29 cellular contexts compared by ENCODE assay signal in genomic region chr20:37240337-37241055, GRCh38. TPM values are rescaled to one million over a fixed set of nuclear protein-coding genes. Genes with fewer than 3 reads are reported as not detected.
DNase-seq lines count a peak whose midpoint lies in the region; ATAC-seq and TF ChIP-seq lines count a peak whose summit lies in the region.
"Had no signal": no experiment of that assay in that cellular context is flagged by ENCODE, and none has a peak within 500 bp of the region (broad histone marks: within the 10 kb centered on the region; RNA-seq: fewer than 3 reads in every experiment).

No MANE protein-coding gene starts in this region.

- H3K27me3 Mint-ChIP-seq in chondrocyte (ENCODE audit: low read depth) (no peaks in the 10 kb centered on the region), neural crest cell (ENCODE audit: low read depth) (no peaks in the 10 kb centered on the region)
- H3K27me3 Mint-ChIP-seq: activated CD8-positive, alpha-beta T cell treated with anti-CD3 and anti-CD28 coated beads for 36 hours; CD4-positive, CD25-positive, alpha-beta regulatory T cell; stimulated activated naive CD8-positive, alpha-beta T cell treated with anti-CD3 and anti-CD28 coated beads, Interleukin-15, amount 100 ng/mL, for 72 hours had no signal

- H3K27ac ChIP-seq in GM23248 = no peak overlapping the region
- H3K27ac ChIP-seq: heart left ventricle, HL-60, lower lobe of right lung, SJSA1, vagina had no signal

- in situ Hi-C loops in GM23248 (cut with MboI) = no loop called here

- H3K4me3 Mint-ChIP-seq in chondrocyte (ENCODE audit: unreplicated experiment) (no peak overlapping the region), neural crest cell (no peak overlapping the region)
- H3K4me3 Mint-ChIP-seq: activated CD8-positive, alpha-beta T cell treated with anti-CD3 and anti-CD28 coated beads for 36 hours; CD4-positive, CD25-positive, alpha-beta regulatory T cell; GM23338; stimulated activated naive CD8-positive, alpha-beta T cell treated with anti-CD3 and anti-CD28 coated beads, Interleukin-15, amount 100 ng/mL, for 72 hours had no signal

- peaks cover 52% of the 10 kb centered on the region for H3K36me3 ChIP-seq in GM23248 (ENCODE audit: low read depth)

- no peaks in the 10 kb centered on the region for H3K4me1 ChIP-seq in GM23248 (ENCODE audit: insufficient read depth)
- H3K4me1 ChIP-seq: lower lobe of right lung, SJSA1 had no signal

- ATAC-seq in GM21381 (IDR thresholded peaks at IDR 0.05; ENCODE audit: unreplicated experiment) (no peak), left colon (no peak)
- ATAC-seq: activated CD8-positive, alpha-beta T cell treated with anti-CD3 and anti-CD28 coated beads for 36 hours; GM23338; heart left ventricle; lower lobe of right lung; stimulated activated naive CD8-positive, alpha-beta T cell treated with anti-CD3 and anti-CD28 coated beads, Interleukin-15, amount 100 ng/mL, for 72 hours had no signal

- no peak overlapping the region for H3K4me3 ChIP-seq in GM23248
- H3K4me3 ChIP-seq: GM23338, heart left ventricle, lower lobe of right lung, SJSA1, vagina had no signal

- no peak overlapping the region for H3K4me2 ChIP-seq in GM23248 (ENCODE audit: unreplicated experiment)
- H3K4me2 ChIP-seq: GM23338 had no signal

- no peaks in the 10 kb centered on the region for H3K79me2 ChIP-seq in GM23248 (ENCODE audit: insufficient read depth)

- no peaks in the 10 kb centered on the region for H3K9me3 ChIP-seq in GM23248 (ENCODE audit: low read depth)
- H3K9me3 ChIP-seq: heart left ventricle, lower lobe of right lung, SJSA1, vagina had no signal

- no peaks in the 10 kb centered on the region for H4K20me1 ChIP-seq in GM23248 (ENCODE audit: insufficient read depth)

- H3K27me3 ChIP-seq in GM23248 (replicated peaks; ENCODE audit: insufficient read depth) = no peaks in the 10 kb centered on the region
- H3K27me3 ChIP-seq: heart left ventricle, SJSA1, vagina had no signal

- no peaks in the 10 kb centered on the region for H3K9me2 ChIP-seq in GM23248 (ENCODE audit: insufficient read depth)

- H3K27ac Mint-ChIP-seq in chondrocyte (ENCODE audit: unreplicated experiment) = no peak overlapping the region
- H3K27ac Mint-ChIP-seq in neural crest cell (ENCODE audit: unreplicated experiment) = peak overlapping the region; percentile 60
- H3K27ac Mint-ChIP-seq: activated CD8-positive, alpha-beta T cell treated with anti-CD3 and anti-CD28 coated beads for 36 hours; CD4-positive, CD25-positive, alpha-beta regulatory T cell; GM23338 had no signal

- no peak overlapping the region for H3K9ac ChIP-seq in GM23248

- H2AFZ ChIP-seq in GM23248 = no peak overlapping the region
- H2AFZ ChIP-seq: GM23338 had no signal

- no peaks in the 10 kb centered on the region for H3F3A ChIP-seq in GM23248 (ENCODE audit: insufficient read depth)

- no peak for TF ChIP-seq CTCF in chondrocyte (IDR thresholded peaks at IDR 0.05)
- TF ChIP-seq CTCF in neural crest cell (conservative IDR thresholded peaks at IDR 0.05) = no peak

- 83 to 92% methylated on average over 3 of the region's 3 CpGs for WGBS in GM23248 (ENCODE audit: low coverage in 1 of 2, low lambda C conversion rate in 2 of 2, missing lambda C conversion rate in 2 of 2), 2 experiments

- H3K9me3 Mint-ChIP-seq in chondrocyte (ENCODE audit: low read depth) = no peaks in the 10 kb centered on the region
- no peaks in the 10 kb centered on the region for H3K9me3 Mint-ChIP-seq in neural crest cell
- H3K9me3 Mint-ChIP-seq: activated CD8-positive, alpha-beta T cell treated with anti-CD3 and anti-CD28 coated beads for 36 hours; CD4-positive, CD25-positive, alpha-beta regulatory T cell; GM23338; stimulated activated naive CD8-positive, alpha-beta T cell treated with anti-CD3 and anti-CD28 coated beads, Interleukin-15, amount 100 ng/mL, for 72 hours had no signal

- H3K4me1 Mint-ChIP-seq in chondrocyte (ENCODE audit: low read depth) (peaks cover 19% of the 10 kb centered on the region), neural crest cell (peaks cover 41% of the 10 kb centered on the region)
- H3K4me1 Mint-ChIP-seq: CD4-positive, CD25-positive, alpha-beta regulatory T cell; stimulated activated naive CD8-positive, alpha-beta T cell treated with anti-CD3 and anti-CD28 coated beads, Interleukin-15, amount 100 ng/mL, for 72 hours had no signal

- intact Hi-C loops in left colon (cut with DNase I, micrococcal nuclease) = no loop called here

- H3K36me3 Mint-ChIP-seq in chondrocyte (ENCODE audit: low read depth) (peaks cover 37% of the 10 kb centered on the region), neural crest cell (ENCODE audit: low read depth) (peaks cover 36% of the 10 kb centered on the region)

- DNase-seq in NCI-H2081 (lab: John Stamatoyannopoulos, UW) (peak; percentile 30 to 52), NCI-H2081 treated with DMSO at 0.1 percent for 48 hours (lab: John Stamatoyannopoulos, UW) (no peak), NCI-H446 treated with DMSO at 0.1 percent for 48 hours (lab: John Stamatoyannopoulos, UW) (peak; percentile 71), chondrocyte (ENCODE audit: low spot score) (peak; percentile 14), neural crest cell (ENCODE audit: low read depth, low spot score) (no peak), left colon (no peak), GM23248 (no peak)
- DNase-seq: activated CD4-positive, CD25-positive, alpha-beta regulatory T cell treated with anti-CD3 and anti-CD28 coated beads, Interleukin-2, amount 50 U/mL, for 72 hours; activated CD8-positive, alpha-beta T cell treated with anti-CD3 and anti-CD28 coated beads for 36 hours; activated effector memory CD4-positive, alpha-beta T cell treated with Interleukin-2 at 50 U/mL for 16 hours; CD4-positive, CD25-positive, alpha-beta regulatory T cell; heart left ventricle; Kasumi-1; kidney glomerular epithelial cell; lower lobe of right lung; NCI-H146; NCI-H524; stimulated activated CD4-positive, alpha-beta T cell treated with anti-CD3 and anti-CD28 coated beads, Interleukin-15, amount 100 ng/mL, for 24 hours; stimulated activated naive CD8-positive, alpha-beta T cell treated with anti-CD3 and anti-CD28 coated beads, Interleukin-15, amount 100 ng/mL, for 72 hours had no signal

RNA-seq across cellular contexts. Expression of gene GHRH, which starts 21.1 kb away (rescaled TPM):
- not detected in 3 replicates for total RNA-seq in chondrocyte
- not detected in 2 replicates for total RNA-seq in neural crest cell
- total RNA-seq in left colon = not detected
- total RNA-seq in GM23248 (2014; rRNA removed; shearing (Covaris generic)) = not detected in 2 replicates
- polyA plus RNA-seq in GM23248 (2016; fragmentation: Nextera tagmentation; extraction: Ambion mirVana) = not detected in 2 replicates
- total RNA-seq: activated CD8-positive, alpha-beta T cell treated with anti-CD3 and anti-CD28 coated beads for 36 hours; CD4-positive, CD25-positive, alpha-beta regulatory T cell; epithelial cell of proximal tubule; fibroblast of villous mesenchyme; GM23338; heart left ventricle; lower lobe of right lung; mucosa of gallbladder; posterior vena cava; SJSA1; T-helper 1 cell treated with Interleukin-12 subunit alpha and Interleukin-12 subunit beta and Interleukin-4 antibody, amounts not matched to agents 30 ng/mL and 1 ng/mL, for 36 hours; vagina had no signal
- polyA plus RNA-seq: CD4-positive, CD25-positive, alpha-beta regulatory T cell; heart left ventricle had no signal

RNA-seq across cellular contexts. Expression of gene MANBAL, which starts 49.0 kb away (rescaled TPM):
- total RNA-seq in chondrocyte (30.9 to 34.1 TPM (median 32.5 TPM) in 3 replicates), neural crest cell (44.8 and 50.8 TPM in 2 replicates), left colon (10 to 100 TPM; 35.3 to 37.2 TPM)
- 23.6 and 24.8 TPM in 2 replicates for total RNA-seq in GM23248 (2014; rRNA removed; shearing (Covaris generic))
- polyA plus RNA-seq in GM23248 (2016; fragmentation: Nextera tagmentation; extraction: Ambion mirVana) = 96.3 and 105 TPM in 2 replicates

Comparison
In these comparisons a context has a peak if more than half of its experiments do, and no peak if none do; other contexts are left out.
1. DNase-seq: peak in NCI-H2081 (2 of 2), NCI-H446 treated with DMSO at 0.1 percent for 48 hours (single experiment) and chondrocyte (single experiment); none in NCI-H2081 treated with DMSO at 0.1 percent for 48 hours (single experiment), neural crest cell (single experiment), left colon (0 of 2) and GM23248 (single experiment).